Comparison of ENCODE assay signal across 18 cellular contexts in genomic region chr3:113005622-113006021, GRCh38. TPM values are rescaled to one million over a fixed set of nuclear protein-coding genes. Genes with fewer than 3 reads are reported as not detected.
DNase-seq lines count a peak whose midpoint lies in the region; ATAC-seq lines count a peak whose summit lies in the region.
"Had no signal": no experiment of that assay in that cellular context is flagged by ENCODE, and none has a peak within 500 bp of the region (broad histone marks: within the 10 kb centered on the region; RNA-seq: fewer than 3 reads in every experiment).

No MANE protein-coding gene starts in this region.

- POLR2A ChIA-PET in activated naive CD8-positive, alpha-beta T cell treated with anti-CD3 and anti-CD28 coated beads, Interleukin-2, amount 10 ng/mL, durations not matched to agents 7 days and 5 days (lab: Charles Lee) = interaction anchor here (1.8 kb wide), 1 partner anchor 13 kb away, joined by 13 read pairs; a partner anchor contains a TSS

- peak; percentile 76 for ATAC-seq in activated naive CD8-positive, alpha-beta T cell treated with anti-CD3 and anti-CD28 coated beads, Interleukin-2, amount 10 ng/mL, durations not matched to agents 7 days and 5 days (ENCODE audit: low read depth)
- ATAC-seq in stimulated activated naive CD8-positive, alpha-beta T cell treated with anti-CD3 and anti-CD28 coated beads, Interleukin-15, Interleukin-2, amounts not matched to agents 100 U/mL and 50 U/mL, for 24 hours = peak; percentile 96
- ATAC-seq in GM19035 (IDR thresholded peaks at IDR 0.05; ENCODE audit: unreplicated experiment) = no peak
- ATAC-seq: lower lobe of right lung had no signal

- H3K4me3 Mint-ChIP-seq in activated naive CD4-positive, alpha-beta T cell treated with anti-CD3 and anti-CD28 coated beads for 36 hours = peak overlapping the region; percentile 50
- peak overlapping the region; percentile 81 for H3K4me3 Mint-ChIP-seq in activated naive CD8-positive, alpha-beta T cell treated with anti-CD3 and anti-CD28 coated beads, Interleukin-2, amount 10 ng/mL, durations not matched to agents 7 days and 5 days

- intact Hi-C loops in activated naive CD4-positive, alpha-beta T cell treated with anti-CD3 and anti-CD28 coated beads for 36 hours (cut with micrococcal nuclease) = loop anchor here (1.0 to 10.0 kb wide), 9 partner anchors 13 to 1393 kb away; partner anchors contain the start of genes BTLA, GCSAM, GTPBP8 and SLC35A5

- H3K36me3 ChIP-seq in KOPT-K1 (ENCODE audit: insufficient read depth, low read length) = peaks cover 94% of the 10 kb centered on the region
- H3K36me3 ChIP-seq: uterus had no signal

- H3K27me3 Mint-ChIP-seq in activated naive CD4-positive, alpha-beta T cell treated with anti-CD3 and anti-CD28 coated beads for 36 hours (ENCODE audit: low read depth) = no peaks in the 10 kb centered on the region
- H3K27me3 Mint-ChIP-seq in activated naive CD8-positive, alpha-beta T cell treated with anti-CD3 and anti-CD28 coated beads, Interleukin-2, amount 10 ng/mL, durations not matched to agents 7 days and 5 days = no peaks in the 10 kb centered on the region

- H3K9me3 Mint-ChIP-seq in activated naive CD4-positive, alpha-beta T cell treated with anti-CD3 and anti-CD28 coated beads for 36 hours = no peaks in the 10 kb centered on the region
- no peaks in the 10 kb centered on the region for H3K9me3 Mint-ChIP-seq in activated naive CD8-positive, alpha-beta T cell treated with anti-CD3 and anti-CD28 coated beads, Interleukin-2, amount 10 ng/mL, durations not matched to agents 7 days and 5 days

- CTCF ChIA-PET in activated naive CD4-positive, alpha-beta T cell treated with anti-CD3 and anti-CD28 coated beads for 36 hours (lab: Charles Lee) = interaction anchor here (0.9 to 2.3 kb wide), 3 partner anchors 13 to 271 kb away, joined by 7 to 8 read pairs (median 8); partner anchors contain the start of gene GTPBP8

- peak overlapping the region; percentile 63 for H3K27ac ChIP-seq in KOPT-K1 (ENCODE audit: low read depth, low read length, poor library complexity, severe bottlenecking)
- H3K27ac ChIP-seq: lower lobe of right lung, prostate gland, uterus had no signal

- H3K27ac Mint-ChIP-seq in activated naive CD4-positive, alpha-beta T cell treated with anti-CD3 and anti-CD28 coated beads for 36 hours = peak overlapping the region; percentile 98
- H3K27ac Mint-ChIP-seq in activated naive CD8-positive, alpha-beta T cell treated with anti-CD3 and anti-CD28 coated beads, Interleukin-2, amount 10 ng/mL, durations not matched to agents 7 days and 5 days = peak overlapping the region; percentile 90

- peak; percentile 57 for DNase-seq in activated naive CD4-positive, alpha-beta T cell treated with anti-CD3 and anti-CD28 coated beads for 36 hours
- no peak for DNase-seq in activated naive CD4-positive, alpha-beta T cell treated with anti-CD3 and anti-CD28 coated beads, Interleukin-2, amount 50 U/mL, for 16 hours
- no peak for DNase-seq in activated naive CD8-positive, alpha-beta T cell treated with anti-CD3 and anti-CD28 coated beads, Interleukin-2, amount 10 ng/mL, durations not matched to agents 7 days and 5 days
- DNase-seq in stimulated activated naive CD8-positive, alpha-beta T cell treated with anti-CD3 and anti-CD28 coated beads, Interleukin-15, Interleukin-2, amounts not matched to agents 100 U/mL and 50 U/mL, for 24 hours = no peak
- DNase-seq in UCSD-AML1 (lab: John Stamatoyannopoulos, UW; ENCODE audit: unreplicated experiment) (no peak), NCI-H748 treated with DMSO at 0.1 percent for 48 hours (lab: John Stamatoyannopoulos, UW) (no peak)
- DNase-seq: activated gamma-delta T cell, COR-L47, glutamatergic neuron, lower lobe of right lung, NCI-H1436, Right ventricle myocardium superior, uterus had no signal

- H3K4me1 Mint-ChIP-seq in activated naive CD4-positive, alpha-beta T cell treated with anti-CD3 and anti-CD28 coated beads for 36 hours (ENCODE audit: low read depth) = peaks cover 91% of the 10 kb centered on the region
- H3K4me1 Mint-ChIP-seq in activated naive CD8-positive, alpha-beta T cell treated with anti-CD3 and anti-CD28 coated beads, Interleukin-2, amount 10 ng/mL, durations not matched to agents 7 days and 5 days = peaks cover 52% of the 10 kb centered on the region

- H3K36me3 Mint-ChIP-seq in activated naive CD4-positive, alpha-beta T cell treated with anti-CD3 and anti-CD28 coated beads for 36 hours (ENCODE audit: low read depth) = peaks cover 74% of the 10 kb centered on the region
- peaks cover 34% of the 10 kb centered on the region for H3K36me3 Mint-ChIP-seq in activated naive CD8-positive, alpha-beta T cell treated with anti-CD3 and anti-CD28 coated beads, Interleukin-2, amount 10 ng/mL, durations not matched to agents 7 days and 5 days

- no peaks in the 10 kb centered on the region for H3K9me3 ChIP-seq in KOPT-K1 (ENCODE audit: insufficient read depth, low read length, poor library complexity, severe bottlenecking)
- H3K9me3 ChIP-seq: lower lobe of right lung, prostate gland, uterus had no signal

RNA-seq across cellular contexts. Expression of gene GTPBP8, which starts 14.8 kb away (rescaled TPM):
- 10 to 100 TPM; 62.8 to 68.9 TPM for total RNA-seq in activated naive CD4-positive, alpha-beta T cell treated with anti-CD3 and anti-CD28 coated beads for 36 hours
- 10 to 100 TPM; 26.5 to 26.6 TPM for total RNA-seq in activated naive CD8-positive, alpha-beta T cell treated with anti-CD3 and anti-CD28 coated beads, Interleukin-2, amount 10 ng/mL, durations not matched to agents 7 days and 5 days

RNA-seq across cellular contexts. Expression of gene CD200R1, which starts 30.7 kb away (rescaled TPM):
- total RNA-seq in activated naive CD4-positive, alpha-beta T cell treated with anti-CD3 and anti-CD28 coated beads for 36 hours = 1 to 10 TPM; 1.1 TPM
- 10 to 100 TPM; 11.4 to 11.6 TPM for total RNA-seq in activated naive CD8-positive, alpha-beta T cell treated with anti-CD3 and anti-CD28 coated beads, Interleukin-2, amount 10 ng/mL, durations not matched to agents 7 days and 5 days
- total RNA-seq: dermis microvascular lymphatic vessel endothelial cell, LHCN-M2 had no signal

Comparison
In these comparisons a context has a peak if more than half of its experiments do, and no peak if none do; other contexts are left out.
1. RNA of gene CD200R1, which starts 30.7 kb away (total RNA-seq): 11.4 to 11.6 TPM in activated naive CD8-positive, alpha-beta T cell treated with anti-CD3 and anti-CD28 coated beads, Interleukin-2, amount 10 ng/mL, durations not matched to agents 7 days and 5 days; 1.1 TPM in activated naive CD4-positive, alpha-beta T cell treated with anti-CD3 and anti-CD28 coated beads for 36 hours; every median in the first group is over 4 times any median in the second.